In the genomic region with DNA sequence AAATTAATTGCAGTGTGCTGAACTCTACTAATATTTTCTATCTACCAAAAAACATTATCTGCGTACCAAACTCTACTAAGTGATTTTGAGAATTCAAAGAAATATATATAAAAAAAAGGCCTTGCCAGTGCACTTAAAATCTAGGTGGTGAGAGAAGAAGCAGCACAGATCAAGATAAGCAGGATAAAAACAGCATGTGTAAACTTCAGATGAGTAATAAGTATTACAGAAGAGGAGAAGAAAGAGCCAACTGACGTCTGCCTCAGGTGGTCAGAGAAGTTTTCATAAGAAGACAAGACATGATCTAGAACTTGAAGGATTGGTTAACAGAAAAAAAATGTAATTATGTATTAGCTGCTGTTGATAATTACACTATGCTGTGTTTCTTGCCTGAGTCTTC, we compare ENCODE assay signal across 1 cellular context.
TF ChIP-seq lines count a peak whose summit lies in the region.

No MANE protein-coding gene starts in this region.

TF ChIP-seq in IMR-90, 13 proteins besides CTCF, POLR2A, EP300 and RAD21 (continued from another document):
- TF ChIP-seq, protein P1, sequence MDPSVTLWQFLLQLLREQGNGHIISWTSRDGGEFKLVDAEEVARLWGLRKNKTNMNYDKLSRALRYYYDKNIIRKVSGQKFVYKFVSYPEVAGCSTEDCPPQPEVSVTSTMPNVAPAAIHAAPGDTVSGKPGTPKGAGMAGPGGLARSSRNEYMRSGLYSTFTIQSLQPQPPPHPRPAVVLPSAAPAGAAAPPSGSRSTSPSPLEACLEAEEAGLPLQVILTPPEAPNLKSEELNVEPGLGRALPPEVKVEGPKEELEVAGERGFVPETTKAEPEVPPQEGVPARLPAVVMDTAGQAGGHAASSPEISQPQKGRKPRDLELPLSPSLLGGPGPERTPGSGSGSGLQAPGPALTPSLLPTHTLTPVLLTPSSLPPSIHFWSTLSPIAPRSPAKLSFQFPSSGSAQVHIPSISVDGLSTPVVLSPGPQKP (IDR thresholded peaks at IDR 0.05; ENCODE audit: borderline replicate concordance, low read depth, low read length) = no peak
- TF ChIP-seq MAZ (IDR thresholded peaks at IDR 0.05; ENCODE audit: borderline replicate concordance, low read depth, low read length) = no peak
- no peak for TF ChIP-seq NFE2L2 (IDR thresholded peaks at IDR 0.05; ENCODE audit: low read depth, low read length)
- TF ChIP-seq MXI1 (IDR thresholded peaks at IDR 0.05; ENCODE audit: borderline replicate concordance, low read depth, low read length) = no peak
TF ChIP-seq in IMR-90: peak in this region for 0.
